Comparison of ENCODE assay signal across 1 cellular context in the genomic region with DNA sequence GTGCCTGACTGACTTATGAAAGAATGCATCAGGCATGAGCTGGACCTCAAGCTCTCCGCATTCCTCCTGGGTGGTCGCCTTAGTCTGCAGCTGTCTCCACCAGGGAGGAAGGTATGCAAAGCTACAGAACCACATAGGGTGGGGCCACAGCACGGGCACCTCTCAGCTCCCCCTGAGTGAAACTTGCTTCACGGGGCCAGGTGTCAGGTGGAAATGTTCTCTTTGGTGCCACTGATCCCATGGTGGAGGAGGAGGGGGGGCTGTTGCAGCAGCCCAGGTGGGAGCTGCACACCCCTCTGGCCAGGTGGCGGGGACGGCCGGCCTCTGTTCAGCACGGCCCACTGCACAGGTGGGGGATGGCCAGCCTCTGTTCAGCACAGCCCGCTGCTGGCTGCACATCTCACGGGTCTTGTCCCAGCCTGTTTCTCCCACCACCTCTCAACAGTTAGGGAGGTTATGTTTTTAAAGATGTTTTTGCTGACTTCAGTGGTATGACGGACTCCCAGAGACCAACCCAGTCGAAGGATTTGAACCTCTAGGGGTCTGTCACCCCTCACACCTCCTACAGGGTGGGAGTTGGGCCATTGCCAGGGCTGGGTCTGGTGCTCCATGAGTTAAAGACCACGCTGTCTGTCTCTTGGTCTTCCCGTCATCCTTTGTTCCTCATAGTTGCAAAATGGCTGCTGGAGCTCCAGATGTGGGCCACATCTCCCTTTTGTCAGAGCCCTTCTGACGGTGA.
A peak's percentile ranks its signal among the peaks of the same experiment; 100 is the strongest.
TF ChIP-seq lines count a peak whose summit lies in the region.

No MANE protein-coding gene starts in this region.

TF ChIP-seq in K562, 482 proteins besides CTCF, POLR2A, EP300 and RAD21:
- TF ChIP-seq RBM25 (IDR thresholded peaks at IDR 0.05; ENCODE audit: low read depth, low read length, severe bottlenecking) = peak; percentile 68
- no peak for TF ChIP-seq ZNF384 (IDR thresholded peaks at IDR 0.05; ENCODE audit: low read depth, low read length)
